ENCODE assay signal across 1 cellular context in the genomic region with DNA sequence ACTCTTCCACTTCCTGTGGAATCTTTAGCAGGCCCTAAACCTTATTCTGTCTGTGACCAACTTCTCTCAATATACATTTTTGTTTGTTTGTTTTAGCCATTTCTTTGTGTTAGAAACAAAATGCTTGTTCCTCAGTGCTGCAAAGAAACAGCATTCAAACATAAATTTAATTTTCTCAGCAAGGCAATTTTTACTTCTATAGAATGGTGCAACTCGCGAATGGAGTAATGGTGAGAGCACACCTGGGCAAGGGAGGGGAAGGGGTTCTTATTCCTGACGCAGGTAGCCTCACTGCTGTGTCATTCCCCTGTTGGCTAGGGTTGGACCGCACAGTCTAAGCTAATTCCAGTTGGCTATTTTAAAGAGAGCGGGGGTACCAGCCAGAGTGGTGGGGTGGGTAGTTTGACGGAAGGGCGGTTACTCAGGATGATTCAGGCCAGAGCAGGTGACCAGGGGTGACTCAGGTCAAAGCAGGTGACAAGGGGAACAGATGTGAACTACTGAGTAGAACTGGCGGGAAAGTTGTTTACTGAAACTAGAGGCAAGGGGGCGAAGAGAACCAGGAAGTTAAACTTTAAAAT.
TF ChIP-seq lines count a peak whose summit lies in the region.

No MANE protein-coding gene starts in this region.

TF ChIP-seq in K562, 482 proteins besides CTCF, POLR2A, EP300 and RAD21:
- TF ChIP-seq TRIM24 (IDR thresholded peaks at IDR 0.05) (peak in 1 of 2 experiments; percentile 58; a peak in 1 of 4 replicates), NFYB (IDR thresholded peaks at IDR 0.05; ENCODE audit: extremely low read depth, insufficient read length) (no peak), TRIM28 (IDR thresholded peaks at IDR 0.05) (peak; percentile 81), LARP7 (IDR thresholded peaks at IDR 0.05) (no peak), CBX3 (IDR thresholded peaks at IDR 0.05; ENCODE audit: borderline replicate concordance in 1 of 2, low read length in 2 of 2) (peak in 1 of 2 experiments; percentile 87; a peak in 2 of 3 replicates), CBX1 (IDR thresholded peaks at IDR 0.05; ENCODE audit: low read depth) (0 out of 2 replicates have a peak, but pooled peaks have one; percentile 28)
- TF ChIP-seq, protein P1, sequence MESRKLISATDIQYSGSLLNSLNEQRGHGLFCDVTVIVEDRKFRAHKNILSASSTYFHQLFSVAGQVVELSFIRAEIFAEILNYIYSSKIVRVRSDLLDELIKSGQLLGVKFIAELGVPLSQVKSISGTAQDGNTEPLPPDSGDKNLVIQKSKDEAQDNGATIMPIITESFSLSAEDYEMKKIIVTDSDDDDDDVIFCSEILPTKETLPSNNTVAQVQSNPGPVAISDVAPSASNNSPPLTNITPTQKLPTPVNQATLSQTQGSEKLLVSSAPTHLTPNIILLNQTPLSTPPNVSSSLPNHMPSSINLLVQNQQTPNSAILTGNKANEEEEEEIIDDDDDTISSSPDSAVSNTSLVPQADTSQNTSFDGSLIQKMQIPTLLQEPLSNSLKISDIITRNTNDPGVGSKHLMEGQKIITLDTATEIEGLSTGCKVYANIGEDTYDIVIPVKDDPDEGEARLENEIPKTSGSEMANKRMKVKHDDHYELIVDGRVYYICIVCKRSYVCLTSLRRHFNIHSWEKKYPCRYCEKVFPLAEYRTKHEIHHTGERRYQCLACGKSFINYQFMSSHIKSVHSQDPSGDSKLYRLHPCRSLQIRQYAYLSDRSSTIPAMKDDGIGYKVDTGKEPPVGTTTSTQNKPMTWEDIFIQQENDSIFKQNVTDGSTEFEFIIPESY (CRISPR knock-in tag; IDR thresholded peaks at IDR 0.05): peak; percentile 54; the same call in 1 of the 2 replicates
- TF ChIP-seq, protein P2, sequence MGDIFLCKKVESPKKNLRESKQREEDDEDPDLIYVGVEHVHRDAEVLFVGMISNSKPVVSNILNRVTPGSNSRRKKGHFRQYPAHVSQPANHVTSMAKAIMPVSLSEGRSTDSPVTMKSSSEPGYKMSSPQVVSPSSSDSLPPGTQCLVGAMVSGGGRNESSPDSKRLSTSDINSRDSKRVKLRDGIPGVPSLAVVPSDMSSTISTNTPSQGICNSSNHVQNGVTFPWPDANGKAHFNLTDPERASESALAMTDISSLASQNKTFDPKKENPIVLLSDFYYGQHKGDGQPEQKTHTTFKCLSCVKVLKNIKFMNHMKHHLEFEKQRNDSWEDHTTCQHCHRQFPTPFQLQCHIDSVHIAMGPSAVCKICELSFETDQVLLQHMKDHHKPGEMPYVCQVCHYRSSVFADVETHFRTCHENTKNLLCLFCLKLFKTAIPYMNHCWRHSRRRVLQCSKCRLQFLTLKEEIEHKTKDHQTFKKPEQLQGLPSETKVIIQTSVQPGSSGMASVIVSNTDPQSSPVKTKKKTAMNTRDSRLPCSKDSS (IDR thresholded peaks at IDR 0.05; ENCODE audit: low read depth, partially characterized antibody): peak; percentile 86
